Comparison of ENCODE assay signal across 13 cellular contexts in the genomic region with DNA sequence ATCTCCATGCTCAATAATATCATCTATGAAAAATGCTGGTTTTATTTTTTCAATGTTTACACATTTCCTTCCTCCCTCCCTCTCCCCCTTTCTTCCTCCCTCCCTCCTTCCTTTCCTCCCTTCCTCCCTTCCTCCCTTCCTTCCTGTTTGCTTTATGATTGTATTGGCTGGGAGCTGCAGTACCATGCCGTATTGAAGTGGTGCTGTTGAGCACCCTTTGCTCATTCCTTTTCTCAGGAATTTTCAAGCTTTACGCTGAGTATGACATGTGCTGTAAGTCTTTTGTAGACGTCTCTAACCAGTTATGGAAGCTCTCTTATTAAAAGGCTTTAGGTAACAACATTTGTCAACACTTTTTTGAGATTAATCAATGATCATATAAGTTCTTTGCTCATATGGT.
A peak's percentile ranks its signal among the peaks of the same experiment; 100 is the strongest.
DNase-seq lines count a peak whose midpoint lies in the region; TF ChIP-seq lines count a peak whose summit lies in the region.
"Had no signal": no experiment of that assay in that cellular context is flagged by ENCODE, and none has a peak within 500 bp of the region (broad histone marks: within the 10 kb centered on the region; RNA-seq: fewer than 3 reads in every experiment).

No MANE protein-coding gene starts in this region.

- no peaks in the 10 kb centered on the region for H4K20me1 ChIP-seq in fibroblast of lung (ENCODE audit: control insufficient read depth, extremely low read depth, insufficient read depth, low read length)

- no peaks in the 10 kb centered on the region for H3K27me3 ChIP-seq in fibroblast of lung (ENCODE audit: control insufficient read depth, insufficient read depth, low read length)
- H3K27me3 ChIP-seq in suprapubic skin: no peaks in the 10 kb centered on the region

- H3K27ac ChIP-seq in fibroblast of lung (ENCODE audit: insufficient read depth, low read length) (no peak overlapping the region), suprapubic skin (no peak overlapping the region)

- H3K36me3 ChIP-seq in fibroblast of lung (ENCODE audit: control insufficient read depth, insufficient read depth, low read length): no peaks in the 10 kb centered on the region
- H3K36me3 ChIP-seq in suprapubic skin: no peaks in the 10 kb centered on the region

- H3K27me3 Mint-ChIP-seq in progenitor cell of endocrine pancreas: peaks cover 20% of the 10 kb centered on the region

- H3K9me3 Mint-ChIP-seq in progenitor cell of endocrine pancreas (ENCODE audit: low read depth): peaks cover 13% of the 10 kb centered on the region
- H3K9me3 Mint-ChIP-seq: natural killer cell treated with Interleukin-12 subunit alpha and Interleukin-12 subunit beta and Interleukin-15 and Interleukin-18, amount 100 ng/mL, for 72 hours had no signal

- no peaks in the 10 kb centered on the region for H3K79me2 ChIP-seq in fibroblast of lung (ENCODE audit: control insufficient read depth, insufficient read depth, low read length)

- H3K9ac ChIP-seq in fibroblast of lung (ENCODE audit: insufficient read depth, low read length): no peak overlapping the region

- no peaks in the 10 kb centered on the region for H3K36me3 Mint-ChIP-seq in progenitor cell of endocrine pancreas (ENCODE audit: insufficient read depth)

- H3K4me1 ChIP-seq in fibroblast of lung (ENCODE audit: control insufficient read depth, extremely low read depth, insufficient read depth, low read length) (peaks cover 6% of the 10 kb centered on the region), suprapubic skin (no peaks in the 10 kb centered on the region)

- H3K9me3 ChIP-seq in fibroblast of lung (ENCODE audit: control insufficient read depth, insufficient read depth, low read depth, low read length) (no peaks in the 10 kb centered on the region), suprapubic skin (peaks cover 4% of the 10 kb centered on the region)

- WGBS in suprapubic skin: 41% methylated on average over 3 of the region's 3 CpGs

- H3K4me3 Mint-ChIP-seq in progenitor cell of endocrine pancreas (ENCODE audit: low read depth): no peak overlapping the region
- H3K4me3 Mint-ChIP-seq: natural killer cell treated with Interleukin-12 subunit alpha and Interleukin-12 subunit beta and Interleukin-15 and Interleukin-18, amount 100 ng/mL, for 72 hours had no signal

- no peak overlapping the region for H3K4me2 ChIP-seq in fibroblast of lung (ENCODE audit: extremely low read depth, insufficient read depth, low read length)

- no peak overlapping the region for H2AFZ ChIP-seq in fibroblast of lung (ENCODE audit: low read length)

- TF ChIP-seq CTCF in fibroblast of lung (conservative IDR thresholded peaks at IDR 0.05 in 1 of 2, IDR thresholded peaks at IDR 0.05 in 1 of 2; ENCODE audit: low read depth in 1 of 2, low read length in 2 of 2) (peak in 1 of 2 donors; percentile 16), progenitor cell of endocrine pancreas (IDR thresholded peaks at IDR 0.05; ENCODE audit: unreplicated experiment) (peak; percentile 36), suprapubic skin (IDR thresholded peaks at IDR 0.05) (no peak)

- TF ChIP-seq POLR2A in suprapubic skin (IDR thresholded peaks at IDR 0.05): no peak

- no peaks in the 10 kb centered on the region for H3K4me1 Mint-ChIP-seq in progenitor cell of endocrine pancreas (ENCODE audit: low read depth)

- H3K4me3 ChIP-seq in fibroblast of lung (replicated peaks in 1 of 4; ENCODE audit: control extremely low read depth in 1 of 4, insufficient read depth in 1 of 4, low read depth in 3 of 4, low read length in 4 of 4): no peak overlapping the region
- no peak overlapping the region for H3K4me3 ChIP-seq in suprapubic skin

- peak; percentile 17 for DNase-seq in NCI-H82 (lab: John Stamatoyannopoulos, UW)
- DNase-seq in NCI-H82 treated with DMSO at 0.1 percent for 48 hours (lab: John Stamatoyannopoulos, UW; ENCODE audit: unreplicated experiment): no peak
- peak; percentile 8 for DNase-seq in NCI-H69 (lab: John Stamatoyannopoulos, UW)
- peak; percentile 23 to 30 for DNase-seq in fibroblast of lung (ENCODE audit: low read depth in 2 of 2)
- no peak for DNase-seq in progenitor cell of endocrine pancreas (ENCODE audit: low spot score, unreplicated experiment)
- no peak for DNase-seq in activated CD8-positive, alpha-beta memory T cell treated with anti-CD3 and anti-CD28 coated beads for 24 hours
- DNase-seq in suprapubic skin (ENCODE audit: low spot score in 2 of 2): no peak
- DNase-seq in activated T-cell treated with anti-CD3 and anti-CD28 coated beads, Interleukin-2, amount 50 U/mL, for 1 hour: no peak
- DNase-seq: activated CD4-positive, alpha-beta T cell treated with anti-CD3 and anti-CD28 coated beads, Interleukin-2, amount 50 U/mL, for 1 hour; activated naive CD4-positive, alpha-beta T cell; effector CD4-positive, alpha-beta T cell; NCI-H524 treated with DMSO at 0.1 percent for 48 hours had no signal

- no peak overlapping the region for H3K27ac Mint-ChIP-seq in progenitor cell of endocrine pancreas
- H3K27ac Mint-ChIP-seq: natural killer cell treated with Interleukin-12 subunit alpha and Interleukin-12 subunit beta and Interleukin-15 and Interleukin-18, amount 100 ng/mL, for 72 hours had no signal

- TF ChIP-seq EP300 in suprapubic skin (IDR thresholded peaks at IDR 0.05): no peak

Comparison
In these comparisons a context has a peak if more than half of its experiments do, and no peak if none do; other contexts are left out.
1. DNase-seq: peak in NCI-H82 (single experiment), NCI-H69 (single experiment) and fibroblast of lung (2 of 2); none in NCI-H82 treated with DMSO at 0.1 percent for 48 hours (single experiment), progenitor cell of endocrine pancreas (single experiment), activated CD8-positive, alpha-beta memory T cell treated with anti-CD3 and anti-CD28 coated beads for 24 hours (single experiment), suprapubic skin (0 of 2) and activated T-cell treated with anti-CD3 and anti-CD28 coated beads, Interleukin-2, amount 50 U/mL, for 1 hour (single experiment).